ENCODE assay signal across 24 cellular contexts in the genomic region with DNA sequence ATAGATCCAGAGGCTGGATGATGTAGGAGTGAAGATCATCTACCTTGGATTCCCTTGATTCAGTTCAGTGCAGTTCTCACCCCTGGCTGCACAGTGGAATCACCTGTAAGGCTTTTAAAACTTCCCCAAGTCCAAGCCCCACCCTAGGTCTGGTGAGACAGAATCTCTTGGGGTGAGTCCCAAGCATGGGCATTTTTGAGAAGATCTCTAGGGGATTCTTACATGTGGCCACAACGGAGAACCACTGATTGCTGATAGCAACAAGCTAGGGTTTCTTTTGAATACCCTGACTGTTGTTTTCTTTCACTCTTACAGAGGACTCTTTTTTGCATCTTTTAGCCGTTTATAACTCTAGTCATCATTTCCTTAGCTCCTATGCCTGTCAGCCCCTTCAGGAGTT.
A peak's percentile ranks its signal among the peaks of the same experiment; 100 is the strongest.
DNase-seq lines count a peak whose midpoint lies in the region; ATAC-seq and TF ChIP-seq lines count a peak whose summit lies in the region.
"Had no signal": no experiment of that assay in that cellular context is flagged by ENCODE, and none has a peak within 500 bp of the region (broad histone marks: within the 10 kb centered on the region; RNA-seq: fewer than 3 reads in every experiment).

No MANE protein-coding gene starts in this region.

- H4K8ac ChIP-seq in mesenchymal stem cell (ENCODE audit: low read length): no peak overlapping the region

- H3K36me3 Mint-ChIP-seq in effector memory CD8-positive, alpha-beta T cell (ENCODE audit: insufficient read depth): no peaks in the 10 kb centered on the region
- H3K36me3 Mint-ChIP-seq: CD8-positive, alpha-beta T cell had no signal

- H3K23ac ChIP-seq in mesenchymal stem cell (ENCODE audit: low read length in 2 of 2): no peak overlapping the region

- DNase-seq in right cardiac atrium (no peak), heart left ventricle (no peak), coronary artery (ENCODE audit: low spot score) (no peak), mesenchymal stem cell (no peak), MV-4-11 (lab: John Stamatoyannopoulos, UW) (no peak), posterior vena cava (ENCODE audit: low spot score) (no peak), NCI-H1694 treated with DMSO at 0.1 percent for 48 hours (lab: John Stamatoyannopoulos, UW) (no peak)
- no peak for DNase-seq in effector memory CD8-positive, alpha-beta T cell
- DNase-seq: CD8-positive, alpha-beta T cell; NCI-H1092 treated with DMSO at 0.1 percent for 48 hours; NCI-H1436; NCI-H187 treated with DMSO at 0.1 percent for 48 hours; NCI-H2171 treated with DMSO at 0.1 percent for 48 hours; NCI-H345; NCI-H524; NCI-H748 treated with DMSO at 0.1 percent for 48 hours; SK-N-SH had no signal

- H3K9me3 ChIP-seq in right cardiac atrium (ENCODE audit: control insufficient read depth, low read length): no peaks in the 10 kb centered on the region
- H3K9me3 ChIP-seq in heart left ventricle: no peaks in the 10 kb centered on the region
- H3K9me3 ChIP-seq in mesenchymal stem cell (ENCODE audit: control insufficient read depth, low read length): no peaks in the 10 kb centered on the region
- H3K9me3 ChIP-seq: Caco-2, HAP-1, SK-N-SH had no signal

- no peak overlapping the region for H2AK5ac ChIP-seq in mesenchymal stem cell (ENCODE audit: low read length, severe bottlenecking)

- no peak for TF ChIP-seq POLR2A in heart left ventricle (IDR thresholded peaks at IDR 0.05)

- peaks cover 4% of the 10 kb centered on the region for H3K4me1 ChIP-seq in right cardiac atrium (ENCODE audit: control insufficient read depth, insufficient read depth, low read length)
- H3K4me1 ChIP-seq in heart left ventricle: peaks cover 0 to 3% (median 0%) of the 10 kb centered on the region in 12 donors
- H3K4me1 ChIP-seq in mesenchymal stem cell (ENCODE audit: control insufficient read depth, insufficient read depth, low read depth, low read length): no peaks in the 10 kb centered on the region
- H3K4me1 ChIP-seq: Caco-2, HAP-1 had no signal

- H3K4me3 ChIP-seq in right cardiac atrium (ENCODE audit: low read length) (no peak overlapping the region), heart left ventricle (no peak overlapping the region), coronary artery (peak overlapping the region; percentile 16), mesenchymal stem cell (ENCODE audit: insufficient read depth in 1 of 2, low read depth in 1 of 2, low read length in 2 of 2) (no peak overlapping the region)
- H3K4me3 ChIP-seq: HAP-1 had no signal

- H3K27me3 ChIP-seq in right cardiac atrium (ENCODE audit: control insufficient read depth, insufficient read depth) (no peaks in the 10 kb centered on the region), heart left ventricle (no peaks in the 10 kb centered on the region), mesenchymal stem cell (ENCODE audit: control insufficient read depth in 1 of 2, insufficient read depth in 1 of 2, low read length in 2 of 2) (peaks cover 0 to 5% of the 10 kb centered on the region in 2 experiments)

- H3K4me3 Mint-ChIP-seq in effector memory CD8-positive, alpha-beta T cell: no peak overlapping the region
- H3K4me3 Mint-ChIP-seq: B cell; CD8-positive, alpha-beta T cell; HFFc6 had no signal

- no peak overlapping the region for H3K14ac ChIP-seq in mesenchymal stem cell (ENCODE audit: low read length in 2 of 2)

- H3K4me2 ChIP-seq in mesenchymal stem cell (ENCODE audit: low read length, poor library complexity, severe bottlenecking): no peak overlapping the region
- H3K4me2 ChIP-seq: SK-N-SH had no signal

- H3K27me3 Mint-ChIP-seq in effector memory CD8-positive, alpha-beta T cell: peaks cover 9 to 21% of the 10 kb centered on the region in 2 donors

- WGBS in right cardiac atrium: 57% methylated on average over 2 of the region's 2 CpGs
- 58 to 74% (median 72%) methylated on average over 2 of the region's 2 CpGs for WGBS in heart left ventricle, 4 donors
- WGBS in mesenchymal stem cell: 81% methylated on average over 2 of the region's 2 CpGs

- TF ChIP-seq CTCF in heart left ventricle (IDR thresholded peaks at IDR 0.05) (no peak), coronary artery (IDR thresholded peaks at IDR 0.05) (no peak)

- ATAC-seq in right cardiac atrium (no peak), heart left ventricle (no peak)
- no peak for ATAC-seq in effector memory CD8-positive, alpha-beta T cell (replicated peaks)
- ATAC-seq: CD8-positive, alpha-beta T cell had no signal

- H3K18ac ChIP-seq in mesenchymal stem cell (ENCODE audit: low read depth in 1 of 2, low read length in 2 of 2): no peak overlapping the region

- H3K36me3 ChIP-seq in heart left ventricle (no peaks in the 10 kb centered on the region), mesenchymal stem cell (ENCODE audit: control insufficient read depth in 1 of 2, insufficient read depth in 2 of 2, low read depth in 1 of 2, low read length in 2 of 2) (no peaks in the 10 kb centered on the region)
- H3K36me3 ChIP-seq: HAP-1 had no signal

- intact Hi-C loops in right cardiac atrium (cut with DNase I) (no loop called here), heart left ventricle (cut with DNase I) (no loop called here), posterior vena cava (cut with DNase I) (no loop called here)

- H4K91ac ChIP-seq in mesenchymal stem cell (ENCODE audit: low read length): no peak overlapping the region

- no peak overlapping the region for H3K27ac Mint-ChIP-seq in effector memory CD8-positive, alpha-beta T cell
- H3K27ac Mint-ChIP-seq: B cell; CD8-positive, alpha-beta T cell; HFFc6 had no signal

- no peak overlapping the region for H2BK12ac ChIP-seq in mesenchymal stem cell (ENCODE audit: low read length in 2 of 2)

- H2BK5ac ChIP-seq in mesenchymal stem cell (ENCODE audit: low read depth, low read length, poor library complexity, severe bottlenecking): no peak overlapping the region

- H3K4me1 Mint-ChIP-seq in effector memory CD8-positive, alpha-beta T cell (ENCODE audit: low read depth in 2 of 2): no peaks in the 10 kb centered on the region
- H3K4me1 Mint-ChIP-seq: B cell had no signal

- peak overlapping the region; percentile 53 for H3K9ac ChIP-seq in mesenchymal stem cell (ENCODE audit: low read length)
- H3K9ac ChIP-seq: SK-N-SH had no signal

- no peak overlapping the region for H2AFZ ChIP-seq in mesenchymal stem cell (ENCODE audit: low read depth, low read length)

- H3K79me1 ChIP-seq in mesenchymal stem cell (replicated peaks; ENCODE audit: low read length, poor library complexity, severe bottlenecking): no peaks in the 10 kb centered on the region

- H2BK120ac ChIP-seq in mesenchymal stem cell (ENCODE audit: low read depth, low read length): no peak overlapping the region

- H3K27ac ChIP-seq in right cardiac atrium (ENCODE audit: low read length): peak overlapping the region; percentile 62
- no peak overlapping the region for H3K27ac ChIP-seq in heart left ventricle
- peak overlapping the region in 1 of 2 donors; percentile 67 for H3K27ac ChIP-seq in coronary artery
- H3K27ac ChIP-seq in mesenchymal stem cell (ENCODE audit: low read length, poor library complexity, severe bottlenecking): no peak overlapping the region
- H3K27ac ChIP-seq: 22Rv1, C4-2B, HL-60 had no signal

- no peaks in the 10 kb centered on the region for H3K9me3 Mint-ChIP-seq in effector memory CD8-positive, alpha-beta T cell

- H3K4ac ChIP-seq in mesenchymal stem cell (ENCODE audit: low read depth in 1 of 2, low read length in 2 of 2): no peak overlapping the region

- no peak overlapping the region for H2BK15ac ChIP-seq in mesenchymal stem cell (ENCODE audit: low read depth, poor library complexity, severe bottlenecking)
